21 cellular contexts compared by ENCODE assay signal in genomic region chr9:130383979-130384676, GRCh38.
A peak's percentile ranks its signal among the peaks of the same experiment; 100 is the strongest.
DNase-seq lines count a peak whose midpoint lies in the region; ATAC-seq, FAIRE-seq and TF ChIP-seq lines count a peak whose summit lies in the region.
"Had no signal": no experiment of that assay in that cellular context is flagged by ENCODE, and none has a peak within 500 bp of the region (broad histone marks: within the 10 kb centered on the region; RNA-seq: fewer than 3 reads in every experiment).

No MANE protein-coding gene starts in this region.

- peak; percentile 12 for ATAC-seq in activated naive CD8-positive, alpha-beta T cell treated with anti-CD3 and anti-CD28 coated beads, Interleukin-2, amount 50 U/mL, for 24 hours
- no peak for ATAC-seq in GM12878
- ATAC-seq: CD8-positive, alpha-beta T cell had no signal

- SMC1A ChIA-PET in GM12878 (lab: Charles Lee; ENCODE audit: uncharacterized antibody, unreplicated experiment): no interaction called here

- FAIRE-seq in GM12878 (lab: Jason Lieb, UNC): no peak
- FAIRE-seq: GM12891, GM19239, H54, HTR-8/SVneo had no signal

- H3K27me3 ChIP-seq in GM12878 (replicated peaks in 1 of 2; ENCODE audit: control insufficient read depth in 2 of 2, insufficient read depth in 2 of 2, low read length in 1 of 2) (no peaks in the 10 kb centered on the region; a peak in 1 of 4 replicates), endodermal cell (ENCODE audit: control insufficient read depth, insufficient read depth, low read length, poor library complexity, severe bottlenecking) (no peaks in the 10 kb centered on the region)
- H3K27me3 ChIP-seq: BLaER1 treated with 17β-estradiol and CSF1 and Interleukin-3, amounts not matched to agents 10 nM and 100 nM had no signal

- no peaks in the 10 kb centered on the region for H4K20me1 ChIP-seq in GM12878 (ENCODE audit: control insufficient read depth, insufficient read depth)

- intact Hi-C loops in GM12878 (cut with micrococcal nuclease; ENCODE audit: unreplicated experiment): no loop called here

- no peak overlapping the region for H2AFZ ChIP-seq in GM12878 (ENCODE audit: control insufficient read depth, low read depth, low read length)

- RAD21 ChIA-PET in GM12878 (lab: Charles Lee; ENCODE audit: unreplicated experiment): interaction anchor here (0.6 kb wide), 1 partner anchor 36 kb away, joined by 4 read pairs; no protein-coding TSS in a partner anchor

- H3K4me3 ChIP-seq in GM12878 (no peak overlapping the region), endodermal cell (ENCODE audit: low read length) (no peak overlapping the region)
- H3K4me3 ChIP-seq: BLaER1 treated with 17β-estradiol and CSF1 and Interleukin-3, amounts not matched to agents 10 nM and 100 nM had no signal

- no peak for TF ChIP-seq POLR2A in GM12878 (IDR thresholded peaks at IDR 0.05; ENCODE audit: low read depth, low read length)

- no peaks in the 10 kb centered on the region for H3K4me1 ChIP-seq in GM12878 (ENCODE audit: control insufficient read depth, insufficient read depth, low read length)
- H3K4me1 ChIP-seq in endodermal cell (ENCODE audit: control insufficient read depth, insufficient read depth, low read length): no peaks in the 10 kb centered on the region
- H3K4me1 ChIP-seq: BLaER1 treated with 17β-estradiol and CSF1 and Interleukin-3, amounts not matched to agents 10 nM and 100 nM had no signal

- no peaks in the 10 kb centered on the region for H3K79me2 ChIP-seq in GM12878 (ENCODE audit: control insufficient read depth, insufficient read depth, low read length)

- CTCF ChIA-PET in GM12878 (lab: Yijun Ruan, JAX): no interaction called here

- no peak overlapping the region for H3K4me3 Mint-ChIP-seq in activated naive CD8-positive, alpha-beta T cell treated with anti-CD3 and anti-CD28 coated beads, Interleukin-2, amount 50 U/mL, for 24 hours
- H3K4me3 Mint-ChIP-seq in activated naive CD8-positive, alpha-beta T cell treated with anti-CD3 and anti-CD28 coated beads for 36 hours: no peak overlapping the region
- H3K4me3 Mint-ChIP-seq in endodermal cell: no peak overlapping the region
- H3K4me3 Mint-ChIP-seq: B cell; CD8-positive, alpha-beta T cell; HFFc6 had no signal

- 16% methylated on average over 18 of the region's 18 CpGs for WGBS in GM12878 (ENCODE audit: insufficient coverage, insufficient replicate concordance, low lambda C conversion rate, missing lambda C conversion rate)
- 92% methylated on average over 10 to 18 of the region's 18 CpGs for whole genome bisulfite sequencing in endodermal cell (ENCODE audit: insufficient coverage in 1 of 2, insufficient read length in 1 of 2), 2 experiments

- DNase-seq in activated naive CD8-positive, alpha-beta T cell treated with anti-CD3 and anti-CD28 coated beads, Interleukin-2, amount 50 U/mL, for 24 hours: no peak
- no peak for DNase-seq in activated naive CD8-positive, alpha-beta T cell treated with anti-CD3 and anti-CD28 coated beads for 36 hours
- DNase-seq in GM12878 (ENCODE audit: low read depth, low spot score) (no peak), endodermal cell (no peak), 8988T (no peak), ureter (ENCODE audit: low spot score) (no peak)
- no peak for DNase-seq in stimulated activated CD4-positive, alpha-beta T cell treated with anti-CD3 and anti-CD28 coated beads, Interleukin-2, amount 100 ng/mL, for 48 hours
- DNase-seq: Calu3; CD8-positive, alpha-beta T cell; DMS53; DND-41; EL; HCEC 1CT; HFFc6 had no signal

- no peaks in the 10 kb centered on the region for H3K4me1 Mint-ChIP-seq in activated naive CD8-positive, alpha-beta T cell treated with anti-CD3 and anti-CD28 coated beads, Interleukin-2, amount 50 U/mL, for 24 hours
- no peaks in the 10 kb centered on the region for H3K4me1 Mint-ChIP-seq in activated naive CD8-positive, alpha-beta T cell treated with anti-CD3 and anti-CD28 coated beads for 36 hours
- H3K4me1 Mint-ChIP-seq in endodermal cell: no peaks in the 10 kb centered on the region
- H3K4me1 Mint-ChIP-seq: B cell had no signal

- peaks cover 3% of the 10 kb centered on the region for H3K27me3 Mint-ChIP-seq in activated naive CD8-positive, alpha-beta T cell treated with anti-CD3 and anti-CD28 coated beads, Interleukin-2, amount 50 U/mL, for 24 hours
- peaks cover 9% of the 10 kb centered on the region for H3K27me3 Mint-ChIP-seq in activated naive CD8-positive, alpha-beta T cell treated with anti-CD3 and anti-CD28 coated beads for 36 hours
- no peaks in the 10 kb centered on the region for H3K27me3 Mint-ChIP-seq in endodermal cell (ENCODE audit: insufficient read depth)

- no peaks in the 10 kb centered on the region for H3K9me3 Mint-ChIP-seq in activated naive CD8-positive, alpha-beta T cell treated with anti-CD3 and anti-CD28 coated beads, Interleukin-2, amount 50 U/mL, for 24 hours
- no peaks in the 10 kb centered on the region for H3K9me3 Mint-ChIP-seq in activated naive CD8-positive, alpha-beta T cell treated with anti-CD3 and anti-CD28 coated beads for 36 hours
- no peaks in the 10 kb centered on the region for H3K9me3 Mint-ChIP-seq in endodermal cell
- H3K9me3 Mint-ChIP-seq: CD8-positive, alpha-beta T cell; HFFc6 had no signal

- H3K27ac ChIP-seq in GM12878 (ENCODE audit: control insufficient read depth, insufficient read depth) (no peak overlapping the region), endodermal cell (ENCODE audit: low read depth, low read length) (no peak overlapping the region)
- H3K27ac ChIP-seq: 22Rv1; BLaER1 treated with 17β-estradiol and CSF1 and Interleukin-3, amounts not matched to agents 10 nM and 100 nM had no signal

- in situ Hi-C loops in GM12878 (cut with MboI): no loop called here

- BruUV-seq in GM12878 (replicated peaks; lab: Mats Ljungman, UMichigan): no TSS peak

- no peaks in the 10 kb centered on the region for H3K36me3 Mint-ChIP-seq in activated naive CD8-positive, alpha-beta T cell treated with anti-CD3 and anti-CD28 coated beads, Interleukin-2, amount 50 U/mL, for 24 hours (ENCODE audit: low read depth)
- H3K36me3 Mint-ChIP-seq in activated naive CD8-positive, alpha-beta T cell treated with anti-CD3 and anti-CD28 coated beads for 36 hours: no peaks in the 10 kb centered on the region
- no peaks in the 10 kb centered on the region for H3K36me3 Mint-ChIP-seq in endodermal cell (ENCODE audit: low read depth)
- H3K36me3 Mint-ChIP-seq: CD8-positive, alpha-beta T cell had no signal

- H3K27ac Mint-ChIP-seq in activated naive CD8-positive, alpha-beta T cell treated with anti-CD3 and anti-CD28 coated beads, Interleukin-2, amount 50 U/mL, for 24 hours: no peak overlapping the region
- H3K27ac Mint-ChIP-seq in activated naive CD8-positive, alpha-beta T cell treated with anti-CD3 and anti-CD28 coated beads for 36 hours: no peak overlapping the region
- H3K27ac Mint-ChIP-seq in endodermal cell: peak overlapping the region; percentile 35
- H3K27ac Mint-ChIP-seq: B cell; CD8-positive, alpha-beta T cell; HFFc6 had no signal

- no peak for TF ChIP-seq RAD21 in GM12878 (IDR thresholded peaks at IDR 0.05; ENCODE audit: insufficient read depth, low read depth, low read length)

- no peaks in the 10 kb centered on the region for H3K36me3 ChIP-seq in GM12878 (ENCODE audit: control insufficient read depth in 2 of 2, insufficient read depth in 2 of 2, low read length in 1 of 2)
- no peaks in the 10 kb centered on the region for H3K36me3 ChIP-seq in endodermal cell (ENCODE audit: control insufficient read depth, insufficient read depth, low read length)
- H3K36me3 ChIP-seq: BLaER1 treated with 17β-estradiol and CSF1 and Interleukin-3, amounts not matched to agents 10 nM and 100 nM had no signal

- H3K9me3 ChIP-seq in GM12878 (replicated peaks; ENCODE audit: control insufficient read depth, insufficient read depth, low read length): no peaks in the 10 kb centered on the region
- H3K9me3 ChIP-seq in endodermal cell (ENCODE audit: control insufficient read depth, low read length): no peaks in the 10 kb centered on the region
- H3K9me3 ChIP-seq: BLaER1 treated with 17β-estradiol and CSF1 and Interleukin-3, amounts not matched to agents 10 nM and 100 nM had no signal

- no peak for TF ChIP-seq EP300 in GM12878 (IDR thresholded peaks at IDR 0.05; ENCODE audit: borderline replicate concordance in 1 of 2, control insufficient read depth in 1 of 2, low read depth in 2 of 2, low read length in 2 of 2)

- H3K9ac ChIP-seq in GM12878 (ENCODE audit: control insufficient read depth, insufficient read depth, low read length): no peak overlapping the region
- no peak overlapping the region for H3K9ac ChIP-seq in endodermal cell (ENCODE audit: extremely low read depth, low read length, poor library complexity, severe bottlenecking)
- H3K9ac ChIP-seq: BLaER1 treated with 17β-estradiol and CSF1 and Interleukin-3, amounts not matched to agents 10 nM and 100 nM had no signal

- H3K4me2 ChIP-seq in GM12878 (ENCODE audit: control insufficient read depth, insufficient read depth): no peak overlapping the region
- H3K4me2 ChIP-seq: BLaER1 treated with 17β-estradiol and CSF1 and Interleukin-3, amounts not matched to agents 10 nM and 100 nM had no signal

- TF ChIP-seq CTCF in GM12878 (IDR thresholded peaks at IDR 0.05 in 2 of 3, conservative IDR thresholded peaks at IDR 0.05 in 1 of 3; ENCODE audit: control insufficient read depth in 2 of 3, extremely low read depth in 1 of 3, insufficient read depth in 1 of 3, low read depth in 3 of 3, low read length in 3 of 3) (no peak), endodermal cell (conservative IDR thresholded peaks at IDR 0.05) (no peak)

- POLR2A ChIA-PET in GM12878 (lab: Charles Lee): no interaction called here

TF ChIP-seq in GM12878, 131 proteins besides CTCF, POLR2A, EP300 and RAD21:
- TF ChIP-seq USF1 (IDR thresholded peaks at IDR 0.05; ENCODE audit: borderline replicate concordance, extremely low read length, insufficient read depth, low read depth, low read length) (peak; percentile 45), NRF1 (conservative IDR thresholded peaks at IDR 0.05; ENCODE audit: low read depth, low read length) (no peak)
